Comparison of ENCODE assay signal across 1 cellular context in the genomic region with DNA sequence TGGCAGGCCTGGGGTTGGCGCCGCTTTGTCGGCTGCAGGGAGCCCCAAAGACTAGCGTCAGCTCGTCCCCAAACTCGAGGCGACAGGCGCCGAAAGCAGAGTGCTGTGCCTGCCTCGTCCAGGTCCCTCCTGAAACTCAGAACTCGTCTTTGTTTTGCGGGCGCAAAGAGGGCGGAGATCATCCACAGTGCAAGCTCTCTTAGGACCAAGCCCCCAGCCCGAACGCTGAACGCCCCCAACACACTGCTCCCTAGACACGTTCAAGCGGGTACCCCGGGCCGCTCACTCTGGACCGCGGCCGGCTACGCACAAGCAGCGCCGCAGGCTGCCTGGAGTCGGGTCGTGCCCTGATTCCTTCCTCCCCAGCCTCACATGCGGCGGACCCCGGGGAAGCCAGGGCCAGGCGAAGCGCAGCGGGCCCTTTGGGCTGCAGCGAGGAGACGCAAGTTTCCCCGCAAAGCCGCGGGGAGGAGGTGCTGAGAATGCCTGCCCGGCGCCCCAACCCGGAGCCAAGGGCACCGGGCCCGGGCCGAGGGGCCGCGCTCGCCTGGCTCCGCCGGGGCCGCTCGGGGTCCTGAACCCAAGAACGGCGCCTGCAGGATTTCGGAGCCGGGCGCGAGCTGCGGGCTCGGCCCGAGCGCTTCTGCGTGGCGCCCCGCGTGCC.
TF ChIP-seq lines count a peak whose summit lies in the region.

No MANE protein-coding gene starts in this region.

TF ChIP-seq in H1, 55 proteins besides CTCF, POLR2A, EP300 and RAD21:
- no peak for TF ChIP-seq CBX5 (IDR thresholded peaks at IDR 0.05; ENCODE audit: low read depth, low read length)
- TF ChIP-seq SUZ12 (IDR thresholded peaks at IDR 0.05; ENCODE audit: low read length), result peak; percentile 81
- TF ChIP-seq KDM4A (IDR thresholded peaks at IDR 0.05; ENCODE audit: low read depth, low read length, severe bottlenecking), result peak; percentile 59
- peak; percentile 83 for TF ChIP-seq EZH2 (IDR thresholded peaks at IDR 0.05; ENCODE audit: low read depth, low read length, severe bottlenecking)
- peak; percentile 19; the same call in 1 of the 2 replicates for TF ChIP-seq TBP (IDR thresholded peaks at IDR 0.05; ENCODE audit: low read depth, low read length)
